In genomic region chr12:6606331-6607131, GRCh38 we compare ENCODE assay signal across 1 cellular context.
TF ChIP-seq lines count a peak whose summit lies in the region.

No MANE protein-coding gene starts in this region.

TF ChIP-seq in SK-N-SH, 30 proteins besides CTCF, POLR2A, EP300 and RAD21 (continued from another document):
- no peak for TF ChIP-seq TEAD4 (IDR thresholded peaks at IDR 0.05; ENCODE audit: borderline replicate concordance, insufficient read depth)
- TF ChIP-seq TCF12 (IDR thresholded peaks at IDR 0.05), result no peak
- no peak for TF ChIP-seq RXRA (IDR thresholded peaks at IDR 0.05; ENCODE audit: borderline replicate concordance, low read depth)
- no peak for TF ChIP-seq USF2 (IDR thresholded peaks at IDR 0.05; ENCODE audit: borderline replicate concordance, low read depth, low read length)
- no peak for TF ChIP-seq ELF1 (IDR thresholded peaks at IDR 0.05)
